Comparison of ENCODE assay signal across 16 cellular contexts in genomic region chr2:31992025-31992566, GRCh38.
"Had no signal": no experiment of that assay in that cellular context is flagged by ENCODE, and none has a peak within 500 bp of the region (broad histone marks: within the 10 kb centered on the region; RNA-seq: fewer than 3 reads in every experiment).

No MANE protein-coding gene starts in this region.

- H3K9me3 ChIP-seq: right atrium auricular region, tibial artery had no signal

- ATAC-seq: activated CD4-positive, alpha-beta T cell treated with anti-CD3 and anti-CD28 coated beads for 36 hours; left cardiac atrium; stimulated activated naive CD8-positive, alpha-beta T cell treated with anti-CD3 and anti-CD28 coated beads, Interleukin-15, Interleukin-2, amounts not matched to agents 100 U/mL and 50 U/mL, for 24 hours; T-helper 17 cell had no signal

- DNase-seq: activated CD4-positive, alpha-beta T cell treated with anti-CD3 and anti-CD28 coated beads for 36 hours; activated CD4-positive, alpha-beta T cell treated with anti-CD3 and anti-CD28 coated beads, Interleukin-2, amount 50 U/mL, for 48 hours; effector CD8-positive, alpha-beta T cell; foreskin fibroblast; left cardiac atrium; midbrain; stimulated activated naive CD8-positive, alpha-beta T cell treated with anti-CD3 and anti-CD28 coated beads, Interleukin-15, Interleukin-2, amounts not matched to agents 100 U/mL and 50 U/mL, for 24 hours; substantia nigra; T-helper 17 cell; tibial artery; WERI-Rb-1 had no signal

- H3K27me3 Mint-ChIP-seq: activated CD4-positive, alpha-beta T cell treated with anti-CD3 and anti-CD28 coated beads for 36 hours; activated naive CD8-positive, alpha-beta T cell; dendritic cell treated with granulocyte-macrophage colony-stimulating factor and Interleukin-4, amounts not matched to agents 40 ng/mL and 50 ng/mL, for 4 days; progenitor cell of endocrine pancreas; T-helper 17 cell had no signal

- H3K27ac Mint-ChIP-seq: activated CD4-positive, alpha-beta T cell treated with anti-CD3 and anti-CD28 coated beads for 36 hours; activated naive CD8-positive, alpha-beta T cell; dendritic cell treated with granulocyte-macrophage colony-stimulating factor and Interleukin-4, amounts not matched to agents 40 ng/mL and 50 ng/mL, for 4 days; progenitor cell of endocrine pancreas had no signal

- H3K4me3 Mint-ChIP-seq: activated CD4-positive, alpha-beta T cell treated with anti-CD3 and anti-CD28 coated beads for 36 hours; activated naive CD8-positive, alpha-beta T cell; dendritic cell treated with granulocyte-macrophage colony-stimulating factor and Interleukin-4, amounts not matched to agents 40 ng/mL and 50 ng/mL, for 4 days; T-helper 17 cell had no signal

- H3K36me3 ChIP-seq: right atrium auricular region, tibial artery, WERI-Rb-1 had no signal

- H3K27me3 ChIP-seq: right atrium auricular region, tibial artery had no signal

- H3K9me3 Mint-ChIP-seq: dendritic cell treated with granulocyte-macrophage colony-stimulating factor and Interleukin-4, amounts not matched to agents 40 ng/mL and 50 ng/mL, for 4 days had no signal

- H3K27ac ChIP-seq: epithelial cell of prostate, right atrium auricular region, tibial artery, WERI-Rb-1 had no signal

- H3K4me3 ChIP-seq: right atrium auricular region, tibial artery had no signal
